In the genomic region with DNA sequence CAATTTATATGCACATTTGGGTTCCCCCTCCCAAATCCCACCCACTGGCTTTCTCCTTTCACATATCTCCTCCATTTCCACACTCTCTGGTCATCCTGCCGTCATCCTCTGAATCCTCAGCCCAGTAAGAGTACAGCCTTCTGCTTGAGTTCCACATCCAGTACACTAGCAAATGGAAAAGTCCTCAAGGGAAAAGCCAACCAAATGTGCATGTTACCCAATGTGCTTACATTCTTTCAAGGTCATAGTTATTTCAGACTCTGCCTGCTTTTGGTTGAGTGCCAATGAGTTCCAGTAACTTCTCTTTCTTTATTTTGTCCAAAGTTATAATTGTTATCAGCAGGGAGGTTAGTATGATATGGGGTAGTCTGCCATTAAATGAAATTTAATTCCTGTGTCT, we compare ENCODE assay signal across 18 cellular contexts.
DNase-seq lines count a peak whose midpoint lies in the region; ATAC-seq, FAIRE-seq and TF ChIP-seq lines count a peak whose summit lies in the region.
"Had no signal": no experiment of that assay in that cellular context is flagged by ENCODE, and none has a peak within 500 bp of the region (broad histone marks: within the 10 kb centered on the region; RNA-seq: fewer than 3 reads in every experiment).

No MANE protein-coding gene starts in this region.

- intact Hi-C loops in sciatic nerve (cut with DNase I), result no loop called here

- TF ChIP-seq CTCF in astrocyte of the cerebellum (IDR thresholded peaks at IDR 0.05; ENCODE audit: low read depth, low read length, missing control alignments), result no peak

- DNase-seq in GM04503 (ENCODE audit: low read depth), result peak; percentile 27
- DNase-seq in astrocyte of the cerebellum (ENCODE audit: low read depth), result peak; percentile 34
- DNase-seq in fibroblast of the conjunctiva (ENCODE audit: low read depth), result peak; percentile 74
- no peak for DNase-seq in sciatic nerve (ENCODE audit: low spot score)
- no peak for DNase-seq in hypothalamus (lab: John Stamatoyannopoulos, UW)
- DNase-seq in frontal cortex (ENCODE audit: low spot score in 2 of 2), result no peak
- no peak for DNase-seq in pons (ENCODE audit: low spot score)
- DNase-seq: activated CD4-positive, alpha-beta T cell treated with anti-CD3 and anti-CD28 coated beads for 48 hours; activated naive CD4-positive, alpha-beta T cell treated with Interleukin-2 at 50 U/mL for 16 hours; dorsolateral prefrontal cortex; NCI-H2107; NCI-H774 had no signal

- H3K4me3 ChIP-seq in astrocyte of the cerebellum (ENCODE audit: low read depth, low read length), result no peak overlapping the region
- H3K4me3 ChIP-seq: BLaER1 treated with 17β-estradiol and CSF1 and Interleukin-3, amounts not matched to agents 10 nM and 100 nM; dorsolateral prefrontal cortex; esophagus muscularis mucosa; GM23338; ovary; smooth muscle cell had no signal

- in situ Hi-C loops in astrocyte of the cerebellum (cut with HindIII; ENCODE audit: low sequenced_read_pairs), result no loop called here

- ATAC-seq in sciatic nerve, result peak; percentile 84
- ATAC-seq: GM23338, Panc1 had no signal

- FAIRE-seq in frontal cortex (lab: Jason Lieb, UNC), result no peak

Comparison
In these comparisons a context has a peak if more than half of its experiments do, and no peak if none do; other contexts are left out.
1. DNase-seq: peak in GM04503 (single experiment), astrocyte of the cerebellum (single experiment) and fibroblast of the conjunctiva (single experiment); none in sciatic nerve (single experiment), hypothalamus (0 of 51), frontal cortex (0 of 2) and pons (single experiment).